8 cellular contexts compared by ENCODE assay signal in the genomic region with DNA sequence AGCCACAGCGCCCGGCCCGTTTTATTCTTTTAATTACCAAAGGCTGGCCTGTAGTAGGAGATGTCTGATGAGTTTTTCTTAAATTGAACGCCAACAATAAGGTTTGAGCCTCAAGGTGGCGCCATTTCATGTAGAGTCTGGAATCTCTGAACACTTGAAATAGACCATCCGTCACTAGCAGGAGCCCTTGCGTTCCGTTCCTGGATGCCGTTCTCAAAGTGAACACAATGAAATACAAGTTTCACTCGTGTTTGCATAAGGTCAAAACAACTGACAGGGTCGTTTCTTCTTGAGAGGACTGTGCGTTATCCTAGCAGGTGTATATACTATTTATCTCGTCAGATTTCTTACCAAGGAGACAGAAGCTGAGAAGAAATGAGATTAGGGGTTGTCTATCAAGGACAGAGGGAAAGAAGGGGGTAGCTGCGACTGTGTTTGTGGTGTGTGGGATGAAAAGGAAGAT. TPM values are rescaled to one million over a fixed set of nuclear protein-coding genes. Genes with fewer than 3 reads are reported as not detected.
A peak's percentile ranks its signal among the peaks of the same experiment; 100 is the strongest.
DNase-seq lines count a peak whose midpoint lies in the region; ATAC-seq and TF ChIP-seq lines count a peak whose summit lies in the region.

No MANE protein-coding gene starts in this region.

- TF ChIP-seq CTCF in RWPE1 (conservative IDR thresholded peaks at IDR 0.05; ENCODE audit: low read depth): 0 out of 2 replicates have a peak, but pooled peaks have one; percentile 15
- TF ChIP-seq CTCF in fibroblast of pulmonary artery (IDR thresholded peaks at IDR 0.05; ENCODE audit: low read length, missing control alignments): peak; percentile 69
- peak; percentile 58 to 61 for TF ChIP-seq CTCF in suprapubic skin (IDR thresholded peaks at IDR 0.05)

- CTCF ChIA-PET in RWPE1 (lab: Yijun Ruan, JAX): interaction anchor here (0.6 to 1.2 kb wide), 7 partner anchors 8 to 374 kb away, joined by 3 to 5 read pairs (median 3); no protein-coding TSS in a partner anchor

- POLR2A ChIA-PET in RWPE1 (lab: Yijun Ruan, JAX; ENCODE audit: low non-redundant PET): no interaction called here

- no peak overlapping the region for H3K27ac ChIP-seq in RWPE1
- H3K27ac ChIP-seq in suprapubic skin: no peak overlapping the region

- no peak overlapping the region for H3K4me3 ChIP-seq in fibroblast of pulmonary artery (replicated peaks; ENCODE audit: low read depth, low read length)
- H3K4me3 ChIP-seq in suprapubic skin: no peak overlapping the region

- DNase-seq in DMS153 treated with DMSO at 0.1 percent for 48 hours (lab: John Stamatoyannopoulos, UW; ENCODE audit: unreplicated experiment) (peak; percentile 91), M059J (ENCODE audit: low read depth) (peak; percentile 73), RWPE1 (ENCODE audit: low spot score) (peak; percentile 46), fibroblast of pulmonary artery (ENCODE audit: low read depth) (peak; percentile 86), nucleus accumbens (lab: John Stamatoyannopoulos, UW) (peak in 50 of 56 donors; percentile 3 to 89 (median 53)), suprapubic skin (ENCODE audit: low spot score in 2 of 2) (peak; percentile 87 to 89)
- DNase-seq in activated T-helper 1 cell treated with anti-CD3 and anti-CD28 coated beads, Interleukin-2, amount 50 U/mL, for 16 hours (ENCODE audit: low read depth in 1 of 2, low spot score in 1 of 2): peak; percentile 17 to 38

- 7% methylated on average over 14 of the region's 14 CpGs for WGBS in suprapubic skin

- peaks cover 19% of the 10 kb centered on the region for H3K4me1 ChIP-seq in suprapubic skin

- no peak for TF ChIP-seq EP300 in suprapubic skin (IDR thresholded peaks at IDR 0.05)

- TF ChIP-seq POLR2A in suprapubic skin (IDR thresholded peaks at IDR 0.05): no peak

- H3K36me3 ChIP-seq in suprapubic skin: no peaks in the 10 kb centered on the region

- no peaks in the 10 kb centered on the region for H3K9me3 ChIP-seq in suprapubic skin

- H3K27me3 ChIP-seq in suprapubic skin: no peaks in the 10 kb centered on the region

- no peak for ATAC-seq in HG03280 (IDR thresholded peaks at IDR 0.05; ENCODE audit: unreplicated experiment)

RNA-seq across cellular contexts. Expression of a gene that starts 18.7 kb away (rescaled TPM):
- total RNA-seq in M059J (2014; rRNA removed; shearing (Covaris generic)): not detected in 2 replicates
- not detected for total RNA-seq in suprapubic skin

RNA-seq across cellular contexts. Expression of a gene that starts 37.2 kb away (rescaled TPM):
- not detected in 2 replicates for total RNA-seq in M059J (2014; rRNA removed; shearing (Covaris generic))
- 10 to 100 TPM in 1 of 4 donors, 1 to 10 TPM in 3; 3.9 to 37.4 (median 6.2) TPM for total RNA-seq in suprapubic skin

RNA-seq across cellular contexts. Expression of a gene that starts 47.5 kb away (rescaled TPM):
- total RNA-seq in M059J (2014; rRNA removed; shearing (Covaris generic)): 47.9 and 76.2 TPM in 2 replicates
- total RNA-seq in suprapubic skin: 10 to 100 TPM; 31.6 to 52.4 (median 33.9) TPM

Comparison
In these comparisons a context has a peak if more than half of its experiments do, and no peak if none do; other contexts are left out.
1. DNase-seq: peak in every context shown above with its lines; median percentile 91 in DMS153 treated with DMSO at 0.1 percent for 48 hours; 88 in suprapubic skin; 86 in fibroblast of pulmonary artery; 73 in M059J; 53 in nucleus accumbens; 46 in RWPE1; 28 in activated T-helper 1 cell treated with anti-CD3 and anti-CD28 coated beads, Interleukin-2, amount 50 U/mL, for 16 hours.
2. CTCF ChIP-seq: peak in every context shown above with its lines; median percentile 69 in fibroblast of pulmonary artery; 60 in suprapubic skin; 15 in RWPE1.